Comparison of ENCODE assay signal across 8 cellular contexts in the genomic region with DNA sequence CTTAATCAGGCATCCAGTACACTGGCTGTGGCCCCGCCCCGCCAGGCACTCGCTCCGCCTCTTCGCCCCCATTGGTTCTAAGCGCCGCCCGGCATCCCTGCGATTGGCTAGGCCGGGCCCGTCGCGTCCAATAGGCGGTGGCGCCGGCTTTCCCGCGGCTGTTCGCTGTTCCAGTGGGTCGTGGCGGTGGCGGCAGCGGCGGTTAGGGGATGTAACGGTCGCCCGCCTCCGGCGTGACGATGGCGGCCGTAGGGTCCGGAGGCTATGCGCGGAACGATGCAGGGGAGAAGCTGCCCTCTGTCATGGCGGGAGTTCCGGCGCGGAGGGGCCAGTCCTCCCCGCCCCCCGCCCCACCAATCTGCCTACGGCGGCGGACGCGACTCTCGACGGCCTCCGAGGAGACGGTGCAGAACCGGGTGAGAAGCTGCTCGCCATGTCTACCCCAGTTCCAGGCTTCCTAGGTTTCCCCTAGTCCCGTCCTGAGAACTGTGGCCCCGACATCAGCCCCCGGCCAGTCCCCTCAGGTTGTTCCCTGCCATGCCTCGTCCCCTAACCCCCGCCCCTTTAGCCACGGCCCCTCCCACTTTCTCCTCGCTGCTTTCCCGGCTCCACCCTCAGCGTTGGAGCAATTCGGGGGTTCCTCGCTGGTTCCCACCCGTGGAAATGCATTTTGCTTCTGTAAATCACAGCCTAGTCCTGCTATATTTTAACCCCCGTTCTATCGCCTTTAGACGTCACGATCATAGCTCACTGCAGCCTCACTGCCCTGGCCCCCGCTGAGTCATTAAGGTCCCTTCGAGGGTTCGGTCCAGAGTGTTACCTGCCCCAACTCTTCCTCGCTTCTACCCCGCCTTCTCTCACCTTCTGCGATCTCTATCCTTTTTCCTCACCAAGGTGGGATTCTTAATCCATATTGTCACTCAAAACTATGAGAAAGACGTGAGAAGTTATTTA. TPM values are rescaled to one million over a fixed set of nuclear protein-coding genes. Genes with fewer than 3 reads are reported as not detected.
DNase-seq lines count a peak whose midpoint lies in the region; ATAC-seq and TF ChIP-seq lines count a peak whose summit lies in the region.

WDR62 (plus strand) TSS at position 165 of the 954 bp plus-strand sequence; CDS start at position 240, 75 bp downstream.

- in situ Hi-C loops in mammary epithelial cell (cut with MboI; ENCODE audit: low sequenced_read_pairs in 2 of 2): no loop called here

- H2AFZ ChIP-seq in mammary epithelial cell (ENCODE audit: low read depth, low read length): peak within 1 kb of the TSS; percentile 94

- TF ChIP-seq CTCF in AG04450 (IDR thresholded peaks at IDR 0.05; ENCODE audit: low read depth, low read length): no peak; the same call in 1 of the 2 replicates
- TF ChIP-seq CTCF in WI38 (IDR thresholded peaks at IDR 0.05; ENCODE audit: low read depth, low read length): no peak
- TF ChIP-seq CTCF in mammary epithelial cell (conservative IDR thresholded peaks at IDR 0.05 in 1 of 2, IDR thresholded peaks at IDR 0.05 in 1 of 2; ENCODE audit: extremely low read depth in 1 of 2, insufficient read depth in 1 of 2, low read depth in 1 of 2, low read length in 2 of 2): no peak

- intact Hi-C loops in mammary epithelial cell (cut with micrococcal nuclease): loop anchor here (1.0 to 5.0 kb wide), 5 partner anchors 25 to 473 kb away; partner anchors contain the start of genes SDHAF1 and ZNF260

- CTCF ChIA-PET in AG04450 (lab: Charles Lee) (interaction anchor here (0.9 to 1.7 kb wide), 4 partner anchors 10 to 25 kb away, joined by 3 to 5 read pairs (median 4); no protein-coding TSS in a partner anchor), mammary epithelial cell (lab: Charles Lee; ENCODE audit: low non-redundant PET) (no interaction called here)

- H3K4me1 ChIP-seq in mammary epithelial cell (ENCODE audit: insufficient read depth, low read length): peaks cover 5% of the 10 kb centered on the region

- H3K4me2 ChIP-seq in mammary epithelial cell (ENCODE audit: insufficient read depth, low read depth, low read length): peak within 1 kb of the TSS; percentile 90

- H3K27me3 ChIP-seq in AG04450 (ENCODE audit: control insufficient read depth, insufficient read depth, low read length): no peaks in the 10 kb centered on the region
- H3K27me3 ChIP-seq in mammary epithelial cell (ENCODE audit: insufficient read depth, low read length): no peaks in the 10 kb centered on the region

- peaks cover 38% of the 10 kb centered on the region for H3K79me2 ChIP-seq in mammary epithelial cell (ENCODE audit: insufficient read depth, low read length)

- H3K36me3 ChIP-seq in mammary epithelial cell (ENCODE audit: insufficient read depth, low read length): no peaks in the 10 kb centered on the region

- ATAC-seq in GM19023 (IDR thresholded peaks at IDR 0.05; ENCODE audit: unreplicated experiment) (peak; percentile 78), HG03175 (IDR thresholded peaks at IDR 0.05; ENCODE audit: unreplicated experiment) (peak; percentile 76)

- H3K27ac ChIP-seq in AG04450 (ENCODE audit: low read depth, low read length) (peak within 1 kb of the TSS; percentile 97), mammary epithelial cell (ENCODE audit: insufficient read depth, low read depth, low read length) (peak within 1 kb of the TSS; percentile 85)

- DNase-seq in AG04450 (ENCODE audit: low read depth, low spot score): peak; percentile 67
- DNase-seq in NCI-H226: peak; percentile 87
- peak; percentile 91 for DNase-seq in mammary epithelial cell
- peak; percentile 96 for DNase-seq in islet precursor cell
- peak; percentile 92 to 93 for DNase-seq in stimulated activated CD4-positive, alpha-beta T cell treated with anti-CD3 and anti-CD28 coated beads, Interleukin-15, amount 100 ng/mL, for 48 hours (ENCODE audit: low read depth in 2 of 2)

- H3K4me3 ChIP-seq in AG04450 (ENCODE audit: low read depth, low read length): peak within 1 kb of the TSS; percentile 83
- peak within 1 kb of the TSS; percentile 82 for H3K4me3 ChIP-seq in WI38 (ENCODE audit: low read depth, low read length)
- H3K4me3 ChIP-seq in mammary epithelial cell (replicated peaks in 1 of 3; ENCODE audit: insufficient read depth in 1 of 3, low read depth in 2 of 3, low read length in 3 of 3): peak within 1 kb of the TSS; percentile 52 to 65 (median 52)

- no peaks in the 10 kb centered on the region; the same call in 1 of the 2 replicates for H3K9me3 ChIP-seq in AG04450 (ENCODE audit: control insufficient read depth, insufficient read depth, low read length)
- no peaks in the 10 kb centered on the region for H3K9me3 ChIP-seq in mammary epithelial cell (replicated peaks; ENCODE audit: insufficient read depth, low read length)

- H3K9ac ChIP-seq in mammary epithelial cell (ENCODE audit: insufficient read depth, low read length): peak within 1 kb of the TSS; percentile 75

- POLR2A ChIA-PET in AG04450 (lab: Yijun Ruan, JAX): interaction anchor here (0.7 to 1.5 kb wide), 6 partner anchors 11 to 73 kb away, joined by 3 to 10 read pairs (median 6); partner anchors contain the start of genes ALKBH6 and SDHAF1

- BruUV-seq in mammary epithelial cell (replicated peaks; lab: Mats Ljungman, UMichigan): no TSS peak

- no peaks in the 10 kb centered on the region for H4K20me1 ChIP-seq in mammary epithelial cell (ENCODE audit: insufficient read depth, low read length)

- dilution Hi-C loops in mammary epithelial cell (cut with HindIII; ENCODE audit: low sequenced_read_pairs): loop anchor here (5.0 kb wide), 3 partner anchors 48 to 93 kb away; partner anchors contain the start of gene SYNE4

- 2% methylated on average over 22 of the region's 76 CpGs for WGBS in mammary epithelial cell (ENCODE audit: low coverage, missing lambda C conversion rate)

RNA-seq across cellular contexts. Expression of gene WDR62, which starts in this region (rescaled TPM):
- polyA plus RNA-seq in AG04450 (2011; rRNA removed) (1.1 and 1.2 TPM in 2 replicates), mammary epithelial cell (9.3 TPM)
- 3.1 and 3.2 TPM in 2 replicates for polyA minus RNA-seq in AG04450 (2011; rRNA and poly(A)+ RNA removed)
- total RNA-seq in mammary epithelial cell: 10 to 100 TPM in 1 of 2 donors, under 1 TPM in 1; 0.83 to 11.4 TPM
- polyA minus RNA-seq in mammary epithelial cell: 13.7 TPM

Comparison
In these comparisons a context has a peak if more than half of its experiments do, and no peak if none do; other contexts are left out.
1. Peak in every context shown above with its lines: DNase-seq, ATAC-seq, H3K4me3 ChIP-seq and H3K27ac ChIP-seq.